Comparison of ENCODE assay signal across 10 cellular contexts in genomic region chr11:28566643-28567042, GRCh38.
DNase-seq lines count a peak whose midpoint lies in the region; ATAC-seq and TF ChIP-seq lines count a peak whose summit lies in the region.
"Had no signal": no experiment of that assay in that cellular context is flagged by ENCODE, and none has a peak within 500 bp of the region (broad histone marks: within the 10 kb centered on the region; RNA-seq: fewer than 3 reads in every experiment).

No MANE protein-coding gene starts in this region.

- WGBS in thyroid gland, 2 donors, result 3 to 12% methylated on average over 9 to 13 of the region's 13 CpGs

- DNase-seq in A172 (ENCODE audit: low spot score) (peak; percentile 4), dermis microvascular lymphatic vessel endothelial cell (ENCODE audit: low read depth in 2 of 2) (peak; percentile 7 to 78), left kidney (ENCODE audit: low read depth, low spot score) (peak; percentile 85), thyroid gland (peak; percentile 27 to 46)
- no peak for DNase-seq in activated CD8-positive, alpha-beta memory T cell treated with anti-CD3 and anti-CD28 coated beads, Interleukin-2, amount 50 U/mL, for 4 hours

- H3K36me3 ChIP-seq in HUES6 (ENCODE audit: control insufficient read depth, insufficient read depth, low read length) (no peaks in the 10 kb centered on the region), thyroid gland (no peaks in the 10 kb centered on the region)

- intact Hi-C loops in thyroid gland (cut with DNase I), result no loop called here

- H3K9me3 ChIP-seq in HUES6 (ENCODE audit: control insufficient read depth, insufficient read depth, low read depth, low read length), result no peaks in the 10 kb centered on the region
- H3K9me3 ChIP-seq in thyroid gland, result no peaks in the 10 kb centered on the region
- H3K9me3 ChIP-seq: Caco-2 had no signal

- TF ChIP-seq POLR2A in thyroid gland (IDR thresholded peaks at IDR 0.05), result no peak

- no peak for TF ChIP-seq CTCF in thyroid gland (IDR thresholded peaks at IDR 0.05)

- H3K27ac ChIP-seq in HUES6 (ENCODE audit: low read depth, low read length) (no peak overlapping the region), thyroid gland (no peak overlapping the region)
- H3K27ac ChIP-seq: VCaP had no signal

- H3K4me3 ChIP-seq in HUES6 (ENCODE audit: low read depth, low read length) (peak overlapping the region; percentile 21), thyroid gland (replicated peaks in 1 of 3) (no peak overlapping the region)

- ATAC-seq in HG02642 (IDR thresholded peaks at IDR 0.05; ENCODE audit: poor library complexity, unreplicated experiment), result no peak
- no peak for ATAC-seq in HG02759 (IDR thresholded peaks at IDR 0.05; ENCODE audit: unreplicated experiment)

- H3K4me1 ChIP-seq in HUES6 (ENCODE audit: control insufficient read depth, insufficient read depth, low read length) (peaks cover 4% of the 10 kb centered on the region), thyroid gland (no peaks in the 10 kb centered on the region)
- H3K4me1 ChIP-seq: Caco-2 had no signal

- no peak overlapping the region for H3K9ac ChIP-seq in HUES6 (ENCODE audit: low read length)

- H3K27me3 ChIP-seq in HUES6 (ENCODE audit: control insufficient read depth, insufficient read depth, low read length) (peaks cover 42% of the 10 kb centered on the region), thyroid gland (no peaks in the 10 kb centered on the region)
